27 cellular contexts compared by ENCODE assay signal in the genomic region with DNA sequence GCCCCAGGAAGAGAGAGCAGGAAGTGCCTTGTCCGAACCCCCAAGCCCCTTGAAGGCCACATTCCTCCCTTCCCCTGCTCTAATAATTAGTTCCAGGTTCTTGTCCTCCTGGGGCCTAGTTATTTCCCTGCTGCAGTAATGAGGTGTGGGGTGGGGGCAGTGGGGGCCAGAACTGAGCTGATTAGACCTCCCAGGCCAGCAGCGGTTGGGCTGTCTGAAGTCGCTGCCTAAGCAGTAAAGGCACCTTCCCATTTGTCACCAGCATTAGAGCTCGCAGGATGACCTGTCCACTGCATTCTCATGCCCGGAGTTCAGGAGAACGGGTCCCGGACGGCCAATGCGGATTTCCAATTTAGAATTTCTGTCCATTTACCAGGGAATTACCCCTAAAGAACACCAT.
"Had no signal": no experiment of that assay in that cellular context is flagged by ENCODE, and none has a peak within 500 bp of the region (broad histone marks: within the 10 kb centered on the region; RNA-seq: fewer than 3 reads in every experiment).

No MANE protein-coding gene starts in this region.

- H3K4me2 ChIP-seq: SK-N-SH had no signal

- H3K9ac ChIP-seq: SK-N-SH had no signal

- ATAC-seq: activated CD4-positive, alpha-beta T cell treated with anti-CD3 and anti-CD28 coated beads for 36 hours; activated CD4-positive, CD25-positive, alpha-beta regulatory T cell treated with anti-CD3 and anti-CD28 coated beads, Interleukin-2, amount 50 U/mL, for 24 hours; activated CD8-positive, alpha-beta T cell treated with anti-CD3 and anti-CD28 coated beads, Interleukin-2, amount 10 ng/mL, durations not matched to agents 7 days and 5 days; activated naive CD8-positive, alpha-beta T cell treated with anti-CD3 and anti-CD28 coated beads, Interleukin-2, amount 50 U/mL, for 24 hours; activated T-cell treated with anti-CD3 and anti-CD28 coated beads, Interleukin-2, amount 50 U/mL, for 4 hours; Panc1 had no signal

- H3K4me1 ChIP-seq: SJSA1 had no signal

- H3K4me3 ChIP-seq: SJSA1 had no signal

- H3K36me3 ChIP-seq: brain microvascular endothelial cell, SJSA1 had no signal

- H3K27ac ChIP-seq: brain microvascular endothelial cell, SJSA1 had no signal

- H3K9me3 ChIP-seq: SJSA1, SK-N-SH had no signal

- DNase-seq: activated CD4-positive, alpha-beta T cell treated with anti-CD3 and anti-CD28 coated beads for 36 hours; activated CD4-positive, alpha-beta T cell treated with anti-CD3 and anti-CD28 coated beads, Interleukin-2, amount 10 ng/mL, durations not matched to agents 7 days and 5 days; activated CD4-positive, alpha-beta T cell treated with anti-CD3 and anti-CD28 coated beads, Interleukin-2, amount 50 U/mL, for 48 hours; activated CD8-positive, alpha-beta memory T cell treated with anti-CD3 and anti-CD28 coated beads, Interleukin-2, amount 50 U/mL, for 4 hours; activated CD8-positive, alpha-beta T cell treated with anti-CD3 and anti-CD28 coated beads, Interleukin-2, amount 10 ng/mL, durations not matched to agents 7 days and 5 days; activated effector memory CD4-positive, alpha-beta T cell treated with Interleukin-2 at 50 U/mL for 16 hours; activated naive CD4-positive, alpha-beta T cell treated with anti-CD3 and anti-CD28 coated beads, Interleukin-2, amount 10 ng/mL, durations not matched to agents 7 days and 5 days; activated naive CD8-positive, alpha-beta T cell treated with anti-CD3 and anti-CD28 coated beads, Interleukin-2, amount 50 U/mL, for 24 hours; activated T-cell treated with anti-CD3 and anti-CD28 coated beads for 4 hours; activated T-cell treated with anti-CD3 and anti-CD28 coated beads, Interleukin-2, amount 50 U/mL, for 4 hours; anterior cingulate cortex; brain microvascular endothelial cell; NCI-H1092 treated with DMSO at 0.1 percent for 48 hours; NCI-H1417; NCI-H146; NCI-H187; NCI-H2029 treated with DMSO at 0.1 percent for 48 hours; NCI-H2107; NCI-H2171; NCI-H510A; NCI-H526; NCI-H774; SHP77; SK-N-SH had no signal
